8 cellular contexts compared by ENCODE assay signal in the genomic region with DNA sequence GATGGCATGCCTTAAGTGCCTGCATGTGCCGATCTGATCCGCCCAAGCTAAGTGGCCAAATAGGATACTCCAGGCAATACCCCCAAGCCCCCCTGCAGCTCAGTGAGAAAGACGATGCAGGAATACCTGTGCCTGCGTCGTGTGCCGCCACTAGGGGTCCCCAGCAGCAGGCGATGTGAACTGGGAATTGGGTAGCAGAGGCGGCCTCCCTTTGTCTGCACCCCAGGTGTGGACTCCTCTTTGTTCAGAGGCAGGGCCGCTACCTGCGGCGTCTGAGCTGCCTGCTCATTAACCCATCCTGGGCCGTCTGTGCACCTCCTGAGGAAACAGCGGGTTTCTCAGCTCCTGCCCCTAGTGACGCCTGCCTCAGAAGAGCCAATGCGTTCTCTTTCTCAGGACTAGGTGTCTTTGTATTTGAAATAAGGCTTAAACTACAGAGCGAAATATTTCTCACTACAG.
DNase-seq lines count a peak whose midpoint lies in the region; ATAC-seq and TF ChIP-seq lines count a peak whose summit lies in the region.

No MANE protein-coding gene starts in this region.

- H3K4me3 ChIP-seq in AG10803 (ENCODE audit: low read length), result no peak overlapping the region
- H3K4me3 ChIP-seq in brain microvascular endothelial cell (ENCODE audit: low read depth, low read length), result no peak overlapping the region

- H3K36me3 ChIP-seq in brain microvascular endothelial cell (replicated peaks), result no peaks in the 10 kb centered on the region

- peak; percentile 74 for ATAC-seq in GM19351 (IDR thresholded peaks at IDR 0.05; ENCODE audit: unreplicated experiment)
- ATAC-seq in GM21737 (IDR thresholded peaks at IDR 0.05; ENCODE audit: unreplicated experiment), result no peak

- in situ Hi-C loops in brain microvascular endothelial cell (cut with HindIII; ENCODE audit: low pct_ligation_motif_present, low sequenced_read_pairs), result no loop called here

- DNase-seq in AG10803 (ENCODE audit: low read depth) (peak; percentile 18), NCI-H128 (lab: John Stamatoyannopoulos, UW; ENCODE audit: unreplicated experiment) (peak; percentile 81), SW 1271 (lab: John Stamatoyannopoulos, UW) (peak; percentile 2 to 9), brain microvascular endothelial cell (peak; percentile 9), islet precursor cell (peak; percentile 95)
- peak; percentile 49 for DNase-seq in stimulated activated CD4-positive, alpha-beta T cell treated with anti-CD3 and anti-CD28 coated beads, Interleukin-4, amount 100 ng/mL, for 1 hour

- peak; percentile 73 for TF ChIP-seq CTCF in AG10803 (conservative IDR thresholded peaks at IDR 0.05; ENCODE audit: low read length)
- TF ChIP-seq CTCF in brain microvascular endothelial cell (IDR thresholded peaks at IDR 0.05; ENCODE audit: low read depth, low read length, missing control alignments), result peak; percentile 95

- peaks cover 18% of the 10 kb centered on the region for H3K27me3 ChIP-seq in brain microvascular endothelial cell (replicated peaks)

- H3K27ac ChIP-seq in brain microvascular endothelial cell, result no peak overlapping the region

Comparison
In these comparisons a context has a peak if more than half of its experiments do, and no peak if none do; other contexts are left out.
1. DNase-seq: peak in every context shown above with its lines; median percentile 95 in islet precursor cell; 81 in NCI-H128; 49 in stimulated activated CD4-positive, alpha-beta T cell treated with anti-CD3 and anti-CD28 coated beads, Interleukin-4, amount 100 ng/mL, for 1 hour; 18 in AG10803; 9 in brain microvascular endothelial cell; 6 in SW 1271.